1 cellular context compared by ENCODE assay signal in the genomic region with DNA sequence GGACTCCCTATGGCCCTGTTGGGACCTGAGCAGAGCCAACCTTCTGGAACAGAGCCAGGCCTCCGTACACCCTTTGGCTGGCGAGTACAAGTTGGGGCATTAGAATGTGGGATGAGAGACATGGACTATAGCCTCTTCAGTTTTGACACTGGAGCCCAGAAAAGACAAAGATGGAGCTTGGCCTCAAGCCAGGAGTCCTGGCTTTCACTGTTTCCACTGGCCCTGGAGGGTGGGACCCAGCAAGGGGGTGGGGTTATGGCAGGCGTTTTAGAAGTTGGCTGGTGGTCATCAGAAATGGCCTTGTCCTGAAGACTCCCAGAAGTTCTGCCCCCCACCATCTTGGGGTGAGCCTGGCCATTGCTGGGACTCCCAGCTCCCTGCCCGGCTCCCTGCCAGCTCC.
TF ChIP-seq lines count a peak whose summit lies in the region.

No MANE protein-coding gene starts in this region.

TF ChIP-seq in H1, 55 proteins besides CTCF, POLR2A, EP300 and RAD21:
- TF ChIP-seq EGR1 (IDR thresholded peaks at IDR 0.05; ENCODE audit: borderline replicate concordance, low read depth, low read length) (no peak), SIRT6 (IDR thresholded peaks at IDR 0.05; ENCODE audit: low read length) (no peak), FOSL1 (IDR thresholded peaks at IDR 0.05; ENCODE audit: insufficient read depth, low read depth, low read length) (no peak), RNF2 (IDR thresholded peaks at IDR 0.05; ENCODE audit: borderline replicate concordance, low read depth, low read length, missing control alignments, poor library complexity, severe bottlenecking) (no peak), KDM4A (IDR thresholded peaks at IDR 0.05; ENCODE audit: low read depth, low read length, severe bottlenecking) (no peak), MAFK (IDR thresholded peaks at IDR 0.05; ENCODE audit: low read depth, low read length) (no peak), SIX5 (IDR thresholded peaks at IDR 0.05; ENCODE audit: low read depth, low read length) (no peak), POU5F1 (IDR thresholded peaks at IDR 0.05; ENCODE audit: low read depth, low read length) (no peak), YY1 (IDR thresholded peaks at IDR 0.05; ENCODE audit: low read depth, low read length) (no peak), POLR2AphosphoS5 (IDR thresholded peaks at IDR 0.05; ENCODE audit: low read depth, low read length) (no peak), CBX5 (IDR thresholded peaks at IDR 0.05; ENCODE audit: low read depth, low read length) (no peak), CTBP2 (IDR thresholded peaks at IDR 0.05; ENCODE audit: borderline replicate concordance, insufficient read depth, insufficient read length, low read length) (no peak), SAP30 (IDR thresholded peaks at IDR 0.05; ENCODE audit: insufficient read depth, insufficient replicate concordance, low read length) (no peak), TAF1 (IDR thresholded peaks at IDR 0.05; ENCODE audit: low read depth, low read length) (no peak), TCF12 (IDR thresholded peaks at IDR 0.05; ENCODE audit: low read depth, low read length) (no peak), BACH1 (IDR thresholded peaks at IDR 0.05; ENCODE audit: low read length) (no peak), JUN (IDR thresholded peaks at IDR 0.05; ENCODE audit: low read depth, low read length) (no peak), GTF2F1 (IDR thresholded peaks at IDR 0.05; ENCODE audit: borderline replicate concordance, low read depth, low read length) (no peak), SUZ12 (IDR thresholded peaks at IDR 0.05; ENCODE audit: low read length) (no peak)
